In genomic region chr14:102697125-102697900, GRCh38 we compare ENCODE assay signal across 17 cellular contexts.
DNase-seq lines count a peak whose midpoint lies in the region; ATAC-seq and TF ChIP-seq lines count a peak whose summit lies in the region.
"Had no signal": no experiment of that assay in that cellular context is flagged by ENCODE, and none has a peak within 500 bp of the region (broad histone marks: within the 10 kb centered on the region; RNA-seq: fewer than 3 reads in every experiment).

No MANE protein-coding gene starts in this region.

- peaks cover 14% of the 10 kb centered on the region for H3K4me1 Mint-ChIP-seq in activated CD8-positive, alpha-beta T cell treated with anti-CD3 and anti-CD28 coated beads, Interleukin-2, amount 10 ng/mL, durations not matched to agents 7 days and 5 days (ENCODE audit: low read depth)

- H3K4me1 ChIP-seq in BLaER1, result peaks cover 48% of the 10 kb centered on the region

- peaks cover 31% of the 10 kb centered on the region for H3K9me3 ChIP-seq in BLaER1
- H3K9me3 ChIP-seq: thoracic aorta had no signal

- peaks cover 85% of the 10 kb centered on the region for H4K20me1 ChIP-seq in BLaER1

- no peak overlapping the region for H3K27ac ChIP-seq in BLaER1
- peak overlapping the region; percentile 92 for H3K27ac ChIP-seq in VCaP
- H3K27ac ChIP-seq: brain microvascular endothelial cell, thoracic aorta had no signal

- POLR2A ChIA-PET in activated CD8-positive, alpha-beta T cell treated with anti-CD3 and anti-CD28 coated beads, Interleukin-2, amount 10 ng/mL, durations not matched to agents 7 days and 5 days (lab: Charles Lee), result no interaction called here

- peaks cover 58% of the 10 kb centered on the region for H3K36me3 ChIP-seq in BLaER1
- H3K36me3 ChIP-seq: brain microvascular endothelial cell, thoracic aorta had no signal

- peak; percentile 12 for ATAC-seq in left lobe of liver
- no peak for ATAC-seq in activated CD8-positive, alpha-beta T cell treated with anti-CD3 and anti-CD28 coated beads, Interleukin-2, amount 10 ng/mL, durations not matched to agents 7 days and 5 days

- no peaks in the 10 kb centered on the region for H3K27me3 ChIP-seq in BLaER1
- H3K27me3 ChIP-seq: brain microvascular endothelial cell had no signal

- peak overlapping the region; percentile 31; the same call in 1 of the 2 replicates for H3K9ac ChIP-seq in BLaER1

- H3K27ac Mint-ChIP-seq in activated CD8-positive, alpha-beta T cell treated with anti-CD3 and anti-CD28 coated beads, Interleukin-2, amount 10 ng/mL, durations not matched to agents 7 days and 5 days, result no peak overlapping the region
- H3K27ac Mint-ChIP-seq: T-cell had no signal

- H3K4me3 ChIP-seq in BLaER1, result no peak overlapping the region
- H3K4me3 ChIP-seq in GM12865 (ENCODE audit: low read depth, low read length), result no peak overlapping the region
- H3K4me3 ChIP-seq: thoracic aorta had no signal

- H3K27me3 Mint-ChIP-seq in activated CD8-positive, alpha-beta T cell treated with anti-CD3 and anti-CD28 coated beads, Interleukin-2, amount 10 ng/mL, durations not matched to agents 7 days and 5 days (ENCODE audit: low read depth), result no peaks in the 10 kb centered on the region
- H3K27me3 Mint-ChIP-seq: T-cell had no signal

- DNase-seq in GM12865 (ENCODE audit: low read depth) (peak; percentile 35), left lobe of liver (ENCODE audit: low spot score) (no peak), DMS153 (lab: John Stamatoyannopoulos, UW) (no peak), NOMO-1 treated with DMSO at 0.1 percent for 48 hours (lab: John Stamatoyannopoulos, UW; ENCODE audit: unreplicated experiment) (no peak), NCI-H1048 (lab: John Stamatoyannopoulos, UW) (no peak)
- DNase-seq in activated CD8-positive, alpha-beta T cell treated with anti-CD3 and anti-CD28 coated beads, Interleukin-2, amount 10 ng/mL, durations not matched to agents 7 days and 5 days, result no peak
- DNase-seq: activated naive CD4-positive, alpha-beta T cell treated with Interleukin-2 at 50 U/mL for 16 hours; brain microvascular endothelial cell; C1 segment of cervical spinal cord; DMS79 treated with DMSO at 0.1 percent for 48 hours; endodermal cell; RPMI8226; stimulated activated CD4-positive, alpha-beta T cell treated with anti-CD3 and anti-CD28 coated beads, Interleukin-4, amount 100 ng/mL, for 24 hours; T-cell had no signal

- peaks cover 15% of the 10 kb centered on the region for H3K36me3 Mint-ChIP-seq in activated CD8-positive, alpha-beta T cell treated with anti-CD3 and anti-CD28 coated beads, Interleukin-2, amount 10 ng/mL, durations not matched to agents 7 days and 5 days (ENCODE audit: low read depth)

- no peak for TF ChIP-seq CTCF in GM12865 (IDR thresholded peaks at IDR 0.05; ENCODE audit: insufficient read depth, low read depth, low read length, missing control alignments)
- no peak for TF ChIP-seq CTCF in VCaP (conservative IDR thresholded peaks at IDR 0.05)

- H3K4me2 ChIP-seq in BLaER1, result peak overlapping the region; percentile 32; the same call in 1 of the 2 replicates

- CTCF ChIA-PET in activated CD8-positive, alpha-beta T cell treated with anti-CD3 and anti-CD28 coated beads, Interleukin-2, amount 10 ng/mL, durations not matched to agents 7 days and 5 days (lab: Charles Lee), result interaction anchor here (1.4 kb wide), 1 partner anchor 204 kb away, joined by 5 read pairs; no protein-coding TSS in a partner anchor

- H3K4me3 Mint-ChIP-seq in activated CD8-positive, alpha-beta T cell treated with anti-CD3 and anti-CD28 coated beads, Interleukin-2, amount 10 ng/mL, durations not matched to agents 7 days and 5 days, result no peak overlapping the region
- H3K4me3 Mint-ChIP-seq: endodermal cell had no signal

- no peaks in the 10 kb centered on the region for H3K9me3 Mint-ChIP-seq in activated CD8-positive, alpha-beta T cell treated with anti-CD3 and anti-CD28 coated beads, Interleukin-2, amount 10 ng/mL, durations not matched to agents 7 days and 5 days (ENCODE audit: insufficient read depth)
- H3K9me3 Mint-ChIP-seq: endodermal cell, T-cell had no signal
